ENCODE assay signal across 23 cellular contexts in the genomic region with DNA sequence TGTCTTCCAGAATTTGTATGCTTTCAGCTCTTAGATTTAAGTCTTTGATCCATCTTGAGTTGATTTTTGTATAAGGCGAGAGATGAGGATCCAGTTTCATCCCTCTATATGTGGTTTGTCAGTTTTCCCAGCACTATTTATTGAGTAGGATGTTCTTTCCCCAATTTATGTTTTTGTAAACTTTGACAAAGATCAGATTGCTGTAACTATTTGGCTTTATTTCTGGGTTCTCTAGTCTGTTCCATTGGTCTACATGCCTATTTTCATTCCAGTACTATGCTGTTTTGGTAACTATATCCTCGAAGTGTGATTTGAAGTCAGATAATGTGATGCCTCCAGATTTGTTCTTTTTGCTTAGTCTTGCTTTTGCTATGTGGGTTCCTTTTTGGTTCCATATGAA.
"Had no signal": no experiment of that assay in that cellular context is flagged by ENCODE, and none has a peak within 500 bp of the region (broad histone marks: within the 10 kb centered on the region; RNA-seq: fewer than 3 reads in every experiment).

No MANE protein-coding gene starts in this region.

- H3K27me3 ChIP-seq: colonic mucosa, dorsolateral prefrontal cortex, esophagus muscularis mucosa, gastrocnemius medialis, heart right ventricle, left lung had no signal

- ATAC-seq: gastrocnemius medialis; heart right ventricle; left cardiac atrium; left lung; left ventricle myocardium superior; lower lobe of right lung; mucosa of descending colon; naive thymus-derived CD8-positive, alpha-beta T cell had no signal

- H3K36me3 Mint-ChIP-seq: mesothelial cell of epicardium had no signal

- H3K27ac ChIP-seq: colonic mucosa, dorsolateral prefrontal cortex, esophagus muscularis mucosa, gastrocnemius medialis, heart right ventricle, left lung, lower lobe of right lung had no signal

- H3K9me3 Mint-ChIP-seq: naive thymus-derived CD8-positive, alpha-beta T cell had no signal

- H3K4me3 ChIP-seq: colonic mucosa, dorsolateral prefrontal cortex, esophagus muscularis mucosa, gastrocnemius medialis, heart right ventricle, left lung, lower lobe of right lung, mucosa of descending colon had no signal

- H3K9me3 ChIP-seq: colonic mucosa, esophagus muscularis mucosa, gastrocnemius medialis, lower lobe of right lung, mucosa of descending colon had no signal

- H3K36me3 ChIP-seq: colonic mucosa, esophagus muscularis mucosa, gastrocnemius medialis, heart right ventricle, left lung, lower lobe of right lung had no signal

- H3K27me3 Mint-ChIP-seq: naive B cell had no signal

- H3K4me1 ChIP-seq: colonic mucosa, esophagus muscularis mucosa, gastrocnemius medialis, heart right ventricle, left lung, lower lobe of right lung had no signal

- H3K27ac Mint-ChIP-seq: mesothelial cell of epicardium; naive B cell; naive thymus-derived CD8-positive, alpha-beta T cell had no signal

- H3K4me3 Mint-ChIP-seq: mesothelial cell of epicardium; naive B cell; naive thymus-derived CD8-positive, alpha-beta T cell had no signal

- DNase-seq: colonic mucosa; cortex of kidney; dermis blood vessel endothelial cell; dorsolateral prefrontal cortex; effector CD4-positive, alpha-beta T cell; effector memory CD4-positive, alpha-beta T cell; foreskin fibroblast; foreskin melanocyte; gastrocnemius medialis; glutamatergic neuron; head of caudate nucleus; heart right ventricle; hippocampal formation; left cardiac atrium; left lung; left ventricle myocardium superior; lower lobe of right lung; mesenchymal stem cell; mucosa of descending colon; naive B cell; naive thymus-derived CD8-positive, alpha-beta T cell had no signal

- H3K4me1 Mint-ChIP-seq: mesothelial cell of epicardium had no signal
